Comparison of ENCODE assay signal across 8 cellular contexts in genomic region chr2:108637304-108637669, GRCh38.
DNase-seq lines count a peak whose midpoint lies in the region; ATAC-seq, FAIRE-seq and TF ChIP-seq lines count a peak whose summit lies in the region.

No MANE protein-coding gene starts in this region.

- DNase-seq in GM12891 (ENCODE audit: insufficient read length, low spot score) (peak; percentile 14), HS-5 (ENCODE audit: low read depth) (peak; percentile 49), coronary artery (ENCODE audit: low spot score) (no peak), mucosa of gallbladder (ENCODE audit: low spot score) (peak; percentile 33), mesothelial cell of epicardium (ENCODE audit: low spot score in 2 of 2, unreplicated experiment in 2 of 2) (no peak), NCI-H2081 treated with DMSO at 0.1 percent for 48 hours (lab: John Stamatoyannopoulos, UW) (no peak)
- no peak for DNase-seq in activated effector memory CD4-positive, alpha-beta T cell treated with anti-CD3 and anti-CD28 coated beads, Interleukin-2, amount 50 U/mL, for 16 hours

- no peak for TF ChIP-seq POLR2A in GM12891 (IDR thresholded peaks at IDR 0.05; ENCODE audit: low read depth, low read length)

- peak overlapping the region; percentile 71 to 79 for H3K27ac ChIP-seq in coronary artery

- no peak overlapping the region for H3K4me3 Mint-ChIP-seq in mesothelial cell of epicardium

- no peaks in the 10 kb centered on the region for H3K27me3 Mint-ChIP-seq in mesothelial cell of epicardium (ENCODE audit: low read depth)

- ATAC-seq in GM21723 (IDR thresholded peaks at IDR 0.05; ENCODE audit: unreplicated experiment) = no peak

- no peaks in the 10 kb centered on the region for H3K36me3 Mint-ChIP-seq in mesothelial cell of epicardium

- no peak for FAIRE-seq in GM12891 (lab: Jason Lieb, UNC)

- peaks cover 34% of the 10 kb centered on the region for H3K4me1 Mint-ChIP-seq in mesothelial cell of epicardium

- peak overlapping the region; percentile 18 for H3K4me3 ChIP-seq in coronary artery

- no peaks in the 10 kb centered on the region for H3K9me3 Mint-ChIP-seq in mesothelial cell of epicardium

- no peak overlapping the region for H3K27ac Mint-ChIP-seq in mesothelial cell of epicardium

- TF ChIP-seq CTCF in coronary artery (IDR thresholded peaks at IDR 0.05) (no peak), mesothelial cell of epicardium (IDR thresholded peaks at IDR 0.05; ENCODE audit: unreplicated experiment) (no peak)

TF ChIP-seq in GM12891, 5 proteins besides CTCF, POLR2A, EP300 and RAD21:
- TF ChIP-seq PAX5 (IDR thresholded peaks at IDR 0.05; ENCODE audit: insufficient read depth, low read length, severe bottlenecking) = no peak
- TF ChIP-seq TAF1 (IDR thresholded peaks at IDR 0.05; ENCODE audit: low read depth, low read length) = no peak
- no peak for TF ChIP-seq POU2F2 (IDR thresholded peaks at IDR 0.05; ENCODE audit: low read depth, low read length)
- TF ChIP-seq SPI1 (IDR thresholded peaks at IDR 0.05; ENCODE audit: low read depth, low read length) = peak; percentile 25; the same call in 1 of the 2 replicates
- no peak for TF ChIP-seq POLR2AphosphoS5 (IDR thresholded peaks at IDR 0.05; ENCODE audit: low read depth, low read length)

Comparison
In these comparisons a context has a peak if more than half of its experiments do, and no peak if none do; other contexts are left out.
1. DNase-seq: peak in GM12891 (single experiment), HS-5 (single experiment) and mucosa of gallbladder (single experiment); none in coronary artery (single experiment), mesothelial cell of epicardium (0 of 2), NCI-H2081 treated with DMSO at 0.1 percent for 48 hours (single experiment) and activated effector memory CD4-positive, alpha-beta T cell treated with anti-CD3 and anti-CD28 coated beads, Interleukin-2, amount 50 U/mL, for 16 hours (single experiment).